Comparison of ENCODE assay signal across 1 cellular context in the genomic region with DNA sequence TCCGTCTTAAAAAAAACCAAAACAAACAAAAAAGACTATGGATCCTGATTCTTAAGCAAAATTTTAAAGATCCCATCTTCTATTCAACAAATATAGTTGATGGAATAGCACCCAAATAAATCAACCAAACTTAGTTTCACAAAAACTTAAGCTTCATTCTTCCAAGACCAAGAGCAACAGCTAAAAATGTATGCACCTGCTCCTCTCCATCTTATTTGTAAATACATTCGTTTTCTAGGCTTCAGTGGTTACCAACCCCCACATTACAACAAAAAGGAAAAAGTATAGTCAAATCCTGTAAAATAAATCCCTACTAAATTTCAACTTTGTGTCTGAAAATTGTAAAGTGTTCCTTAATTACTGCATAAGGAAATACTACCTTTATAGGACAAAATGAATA.
TF ChIP-seq lines count a peak whose summit lies in the region.

No MANE protein-coding gene starts in this region.

TF ChIP-seq in K562, 482 proteins besides CTCF, POLR2A, EP300 and RAD21:
- no peak for TF ChIP-seq ZEB2 (IDR thresholded peaks at IDR 0.05)
- TF ChIP-seq RBFOX2 (IDR thresholded peaks at IDR 0.05; ENCODE audit: low read depth, low read length), result peak; percentile 25; the same call in 1 of the 2 replicates
- TF ChIP-seq ETV1 (tag; conservative IDR thresholded peaks at IDR 0.05; ENCODE audit: low read depth), result no peak
- TF ChIP-seq KLF1 (tag; IDR thresholded peaks at IDR 0.05), result no peak
- no peak for TF ChIP-seq POLR2G (IDR thresholded peaks at IDR 0.05; ENCODE audit: low read depth, low read length)
- TF ChIP-seq HDAC8 (tag; IDR thresholded peaks at IDR 0.05), result no peak
